ENCODE assay signal across 16 cellular contexts in the genomic region with DNA sequence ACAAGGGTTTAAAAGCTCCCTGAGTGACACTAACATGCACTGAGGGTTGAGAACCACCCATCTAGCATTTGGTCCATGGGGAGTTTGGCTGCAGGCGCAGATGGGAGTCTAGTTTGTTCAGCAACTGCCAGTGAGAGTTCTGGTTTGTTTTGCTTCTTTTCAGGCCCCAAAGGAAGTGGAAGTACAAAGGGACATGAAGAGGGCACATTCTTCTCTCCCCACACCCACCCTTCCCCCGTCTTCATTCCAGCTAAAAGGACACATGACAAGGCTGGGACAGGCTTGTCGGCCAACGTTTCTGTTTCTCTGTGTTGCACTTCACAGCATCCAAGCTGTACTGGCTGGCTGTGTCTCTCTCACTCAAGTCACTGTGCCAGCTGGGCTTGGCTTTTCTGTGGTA. TPM values are rescaled to one million over a fixed set of nuclear protein-coding genes. Genes with fewer than 3 reads are reported as not detected.
DNase-seq lines count a peak whose midpoint lies in the region; ATAC-seq and TF ChIP-seq lines count a peak whose summit lies in the region.
"Had no signal": no experiment of that assay in that cellular context is flagged by ENCODE, and none has a peak within 500 bp of the region (broad histone marks: within the 10 kb centered on the region; RNA-seq: fewer than 3 reads in every experiment).

No MANE protein-coding gene starts in this region.

- H3K4me1 Mint-ChIP-seq in activated naive CD8-positive, alpha-beta T cell treated with anti-CD3 and anti-CD28 coated beads, Interleukin-2, amount 50 U/mL, for 24 hours = peaks cover 33% of the 10 kb centered on the region
- H3K4me1 Mint-ChIP-seq in mesothelial cell of epicardium = peaks cover 8% of the 10 kb centered on the region

- no peaks in the 10 kb centered on the region for H3K36me3 ChIP-seq in adipocyte (ENCODE audit: control insufficient read depth, insufficient read depth, low read length, severe bottlenecking)
- no peaks in the 10 kb centered on the region for H3K36me3 ChIP-seq in testis (ENCODE audit: low read depth, missing control alignments)
- H3K36me3 ChIP-seq: MG63, pancreas, vagina had no signal

- H3K4me3 ChIP-seq in adipocyte (ENCODE audit: low read length) = no peak overlapping the region
- no peak overlapping the region for H3K4me3 ChIP-seq in fibroblast of pulmonary artery (replicated peaks; ENCODE audit: low read depth, low read length)
- H3K4me3 ChIP-seq in testis = no peak overlapping the region
- H3K4me3 ChIP-seq: MG63, pancreas, vagina had no signal

- no peak overlapping the region for H3K9ac ChIP-seq in adipocyte (ENCODE audit: low read length)

- WGBS in testis, 2 donors = 35 to 45% methylated on average over 4 of the region's 4 CpGs

- H3K27me3 Mint-ChIP-seq in activated naive CD8-positive, alpha-beta T cell treated with anti-CD3 and anti-CD28 coated beads, Interleukin-2, amount 50 U/mL, for 24 hours = no peaks in the 10 kb centered on the region
- H3K27me3 Mint-ChIP-seq in mesothelial cell of epicardium (ENCODE audit: low read depth) = no peaks in the 10 kb centered on the region

- H3K4me3 Mint-ChIP-seq in activated naive CD8-positive, alpha-beta T cell treated with anti-CD3 and anti-CD28 coated beads, Interleukin-2, amount 50 U/mL, for 24 hours = no peak overlapping the region
- H3K4me3 Mint-ChIP-seq in mesothelial cell of epicardium = no peak overlapping the region
- H3K4me3 Mint-ChIP-seq: activated naive CD4-positive, alpha-beta T cell treated with anti-CD3 and anti-CD28 coated beads, Interleukin-2, amount 10 ng/mL, durations not matched to agents 7 days and 5 days; effector memory CD8-positive, alpha-beta T cell had no signal

- H3K27me3 ChIP-seq in adipocyte (replicated peaks; ENCODE audit: control insufficient read depth, insufficient read depth, low read length) = no peaks in the 10 kb centered on the region
- no peaks in the 10 kb centered on the region for H3K27me3 ChIP-seq in testis
- H3K27me3 ChIP-seq: MG63, pancreas, vagina had no signal

- TF ChIP-seq POLR2A in testis (IDR thresholded peaks at IDR 0.05) = no peak

- H3K9me3 Mint-ChIP-seq in activated naive CD8-positive, alpha-beta T cell treated with anti-CD3 and anti-CD28 coated beads, Interleukin-2, amount 50 U/mL, for 24 hours = no peaks in the 10 kb centered on the region
- H3K9me3 Mint-ChIP-seq in mesothelial cell of epicardium = no peaks in the 10 kb centered on the region
- H3K9me3 Mint-ChIP-seq: activated naive CD4-positive, alpha-beta T cell treated with anti-CD3 and anti-CD28 coated beads, Interleukin-2, amount 10 ng/mL, durations not matched to agents 7 days and 5 days; effector memory CD8-positive, alpha-beta T cell had no signal

- no peaks in the 10 kb centered on the region for H3K36me3 Mint-ChIP-seq in activated naive CD8-positive, alpha-beta T cell treated with anti-CD3 and anti-CD28 coated beads, Interleukin-2, amount 50 U/mL, for 24 hours (ENCODE audit: low read depth)
- no peaks in the 10 kb centered on the region for H3K36me3 Mint-ChIP-seq in mesothelial cell of epicardium
- H3K36me3 Mint-ChIP-seq: activated naive CD4-positive, alpha-beta T cell treated with anti-CD3 and anti-CD28 coated beads, Interleukin-2, amount 10 ng/mL, durations not matched to agents 7 days and 5 days had no signal

- H3K27ac ChIP-seq in testis = peak overlapping the region in 1 of 2 donors; percentile 72
- H3K27ac ChIP-seq: pancreas had no signal

- H3K27ac Mint-ChIP-seq in activated naive CD8-positive, alpha-beta T cell treated with anti-CD3 and anti-CD28 coated beads, Interleukin-2, amount 50 U/mL, for 24 hours = no peak overlapping the region
- H3K27ac Mint-ChIP-seq in mesothelial cell of epicardium = no peak overlapping the region
- H3K27ac Mint-ChIP-seq: activated naive CD4-positive, alpha-beta T cell treated with anti-CD3 and anti-CD28 coated beads, Interleukin-2, amount 10 ng/mL, durations not matched to agents 7 days and 5 days; effector memory CD8-positive, alpha-beta T cell had no signal

- H3K4me1 ChIP-seq in adipocyte (ENCODE audit: control insufficient read depth, insufficient read depth, low read length) (peaks cover 16% of the 10 kb centered on the region), testis (peaks cover 7% of the 10 kb centered on the region)

- DNase-seq in adipocyte (ENCODE audit: low read depth) (peak; percentile 45), fibroblast of pulmonary artery (ENCODE audit: low read depth) (peak; percentile 51), middle frontal gyrus (ENCODE audit: extremely low spot score, low spot score) (peak; percentile 31), testis (peak; percentile 44), NCI-H2227 treated with DMSO at 0.1 percent for 48 hours (lab: John Stamatoyannopoulos, UW) (no peak), mesothelial cell of epicardium (ENCODE audit: low spot score in 2 of 2, unreplicated experiment in 2 of 2) (no peak)
- DNase-seq in activated naive CD8-positive, alpha-beta T cell treated with anti-CD3 and anti-CD28 coated beads, Interleukin-2, amount 50 U/mL, for 24 hours = no peak
- DNase-seq in activated CD8-positive, alpha-beta memory T cell treated with anti-CD3 and anti-CD28 coated beads, Interleukin-2, amount 50 U/mL, for 48 hours = no peak
- DNase-seq: activated CD4-positive, alpha-beta T cell treated with anti-CD3 and anti-CD28 coated beads for 1 hour; activated naive CD4-positive, alpha-beta T cell treated with anti-CD3 and anti-CD28 coated beads, Interleukin-2, amount 10 ng/mL, durations not matched to agents 7 days and 5 days; COR-L47; effector memory CD8-positive, alpha-beta T cell; MG63; NCI-H446; pancreas had no signal

- ATAC-seq in activated naive CD8-positive, alpha-beta T cell treated with anti-CD3 and anti-CD28 coated beads, Interleukin-2, amount 50 U/mL, for 24 hours = no peak
- ATAC-seq: effector memory CD8-positive, alpha-beta T cell; pancreas had no signal

- H3K9me3 ChIP-seq in adipocyte (ENCODE audit: control insufficient read depth, low read length) (no peaks in the 10 kb centered on the region), testis (no peaks in the 10 kb centered on the region)
- H3K9me3 ChIP-seq: MG63, pancreas, vagina had no signal

- no peak for TF ChIP-seq CTCF in fibroblast of pulmonary artery (IDR thresholded peaks at IDR 0.05; ENCODE audit: low read length, missing control alignments)
- no peak for TF ChIP-seq CTCF in testis (IDR thresholded peaks at IDR 0.05)
- no peak for TF ChIP-seq CTCF in mesothelial cell of epicardium (IDR thresholded peaks at IDR 0.05; ENCODE audit: unreplicated experiment)

- intact Hi-C loops in testis (cut with DNase I; ENCODE audit: low total_unique reads) = no loop called here

RNA-seq across cellular contexts. Expression of a gene that starts 8.2 kb away (rescaled TPM):
- total RNA-seq in testis (10 to 100 TPM; 55.6 to 71.8 TPM), mesothelial cell of epicardium (7.2 to 7.6 TPM (median 7.2 TPM) in 3 replicates)
- 28.9 TPM for polyA plus RNA-seq in testis (ENCODE audit: insufficient read depth, low read depth, low replicate concordance)

RNA-seq across cellular contexts. Expression of a gene that starts 14.7 kb away (rescaled TPM):
- 10 to 100 TPM; 32.5 to 37.2 TPM for total RNA-seq in testis
- 30.0 TPM for polyA plus RNA-seq in testis (ENCODE audit: insufficient read depth, low read depth, low replicate concordance)
- 33.3 to 37.1 TPM (median 35.0 TPM) in 3 replicates for total RNA-seq in mesothelial cell of epicardium

RNA-seq across cellular contexts. Expression of a gene that starts 32.2 kb away (rescaled TPM):
- under 1 TPM in 1 of 2 donors, not detected in 1; 0.55 TPM for total RNA-seq in testis
- not detected for polyA plus RNA-seq in testis (ENCODE audit: insufficient read depth, low read depth, low replicate concordance)
- total RNA-seq in mesothelial cell of epicardium = not detected in 3 replicates
- total RNA-seq: pancreas, vagina had no signal
- polyA plus RNA-seq: pancreas had no signal

RNA-seq across cellular contexts. Expression of a gene that starts 56.4 kb away (rescaled TPM):
- total RNA-seq in testis (under 1 TPM; 0.16 to 0.19 TPM), mesothelial cell of epicardium (not detected in 3 replicates)
- 0.17 TPM for polyA plus RNA-seq in testis (ENCODE audit: insufficient read depth, low read depth, low replicate concordance)
- total RNA-seq: pancreas, vagina had no signal
- polyA plus RNA-seq: pancreas had no signal

Comparison
In these comparisons a context has a peak if more than half of its experiments do, and no peak if none do; other contexts are left out.
1. DNase-seq: peak in adipocyte (single experiment), fibroblast of pulmonary artery (single experiment), middle frontal gyrus (single experiment) and testis (single experiment); none in activated naive CD8-positive, alpha-beta T cell treated with anti-CD3 and anti-CD28 coated beads, Interleukin-2, amount 50 U/mL, for 24 hours (single experiment), activated CD8-positive, alpha-beta memory T cell treated with anti-CD3 and anti-CD28 coated beads, Interleukin-2, amount 50 U/mL, for 48 hours (single experiment), NCI-H2227 treated with DMSO at 0.1 percent for 48 hours (single experiment) and mesothelial cell of epicardium (0 of 2).